25 cellular contexts compared by ENCODE assay signal in the genomic region with DNA sequence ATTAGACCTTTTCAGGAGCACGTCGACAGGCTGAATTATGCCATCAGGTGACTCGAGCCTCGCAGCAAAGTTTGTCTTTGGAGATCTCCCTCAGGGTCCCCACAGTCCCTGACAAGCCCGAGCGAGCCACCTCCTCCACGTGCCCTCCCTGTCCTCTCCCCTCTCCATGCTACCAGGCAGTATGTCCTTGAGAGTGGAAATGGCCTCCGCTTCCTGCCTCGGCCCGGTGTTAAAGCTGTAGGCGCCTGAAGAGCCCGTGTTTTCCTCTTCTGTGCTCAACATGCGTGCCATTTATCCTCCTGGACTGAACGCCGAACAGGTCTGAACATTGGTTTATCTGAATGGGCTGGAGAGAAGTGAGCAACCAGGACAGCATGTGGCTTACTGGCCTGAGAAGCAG.
"Had no signal": no experiment of that assay in that cellular context is flagged by ENCODE, and none has a peak within 500 bp of the region (broad histone marks: within the 10 kb centered on the region; RNA-seq: fewer than 3 reads in every experiment).

No MANE protein-coding gene starts in this region.

- H3K9me3 Mint-ChIP-seq: natural killer cell treated with Interleukin-12 subunit alpha and Interleukin-12 subunit beta and Interleukin-15 and Interleukin-18, amount 100 ng/mL, for 72 hours; neural progenitor cell had no signal

- H3K4me3 Mint-ChIP-seq: memory B cell; mesothelial cell of epicardium; natural killer cell treated with Interleukin-12 subunit alpha and Interleukin-12 subunit beta and Interleukin-15 and Interleukin-18, amount 100 ng/mL, for 72 hours; neural progenitor cell; stimulated activated effector memory CD8-positive, alpha-beta T cell treated with anti-CD3 and anti-CD28 coated beads, Interleukin-12 subunit alpha, Interleukin-12 subunit beta, amount 100 ng/mL, for 72 hours; type B pancreatic cell had no signal

- DNase-seq: cortex of kidney; effector CD4-positive, alpha-beta T cell; head of caudate nucleus; mucosa of descending colon; naive B cell; nucleus accumbens; stimulated activated CD4-positive, alpha-beta T cell treated with anti-CD3 and anti-CD28 coated beads, Interleukin-2, amount 100 ng/mL, for 24 hours; stimulated activated CD4-positive, alpha-beta T cell treated with anti-CD3 and anti-CD28 coated beads, Interleukin-4, amount 100 ng/mL, for 24 hours; stimulated activated naive CD4-positive, alpha-beta T cell treated with Interleukin-2 at 50 U/mL for 16 hours; stomach; tibial artery had no signal

- H3K4me1 ChIP-seq: prostate gland, right atrium auricular region had no signal

- H3K27ac Mint-ChIP-seq: memory B cell; mesothelial cell of epicardium; naive B cell; natural killer cell treated with Interleukin-12 subunit alpha and Interleukin-12 subunit beta and Interleukin-15 and Interleukin-18, amount 100 ng/mL, for 72 hours; neural progenitor cell; stimulated activated effector memory CD8-positive, alpha-beta T cell treated with anti-CD3 and anti-CD28 coated beads, Interleukin-12 subunit alpha, Interleukin-12 subunit beta, amount 100 ng/mL, for 72 hours; type B pancreatic cell had no signal

- H3K4me2 ChIP-seq: neural progenitor cell had no signal

- H3K9ac ChIP-seq: neural progenitor cell had no signal

- ATAC-seq: left lobe of liver; mucosa of descending colon; sciatic nerve; stimulated activated effector memory CD8-positive, alpha-beta T cell treated with anti-CD3 and anti-CD28 coated beads, Interleukin-12 subunit alpha, Interleukin-12 subunit beta, amount 100 ng/mL, for 72 hours had no signal

- H3K27me3 ChIP-seq: neural progenitor cell, right atrium auricular region, tibial artery had no signal

- H3K36me3 ChIP-seq: neural progenitor cell, prostate gland, right atrium auricular region had no signal

- H3K36me3 Mint-ChIP-seq: memory B cell; mesothelial cell of epicardium; naive B cell; natural killer cell treated with Interleukin-12 subunit alpha and Interleukin-12 subunit beta and Interleukin-15 and Interleukin-18, amount 100 ng/mL, for 72 hours; neural progenitor cell; stimulated activated effector memory CD8-positive, alpha-beta T cell treated with anti-CD3 and anti-CD28 coated beads, Interleukin-12 subunit alpha, Interleukin-12 subunit beta, amount 100 ng/mL, for 72 hours; type B pancreatic cell had no signal

- H2AFZ ChIP-seq: neural progenitor cell had no signal

- FAIRE-seq: frontal cortex, keratinocyte, urothelium cell line had no signal

- H3K9me3 ChIP-seq: mucosa of descending colon, prostate gland, right atrium auricular region, tibial artery had no signal

- H3K4me1 Mint-ChIP-seq: memory B cell; naive B cell; stimulated activated effector memory CD8-positive, alpha-beta T cell treated with anti-CD3 and anti-CD28 coated beads, Interleukin-12 subunit alpha, Interleukin-12 subunit beta, amount 100 ng/mL, for 72 hours had no signal

- H3K27ac ChIP-seq: neural progenitor cell, prostate gland, right atrium auricular region, stomach, tibial artery had no signal

- H3K4me3 ChIP-seq: lung, mucosa of descending colon, neural progenitor cell, prostate gland, right atrium auricular region, stomach, tibial artery had no signal
